ENCODE assay signal across 14 cellular contexts in the genomic region with DNA sequence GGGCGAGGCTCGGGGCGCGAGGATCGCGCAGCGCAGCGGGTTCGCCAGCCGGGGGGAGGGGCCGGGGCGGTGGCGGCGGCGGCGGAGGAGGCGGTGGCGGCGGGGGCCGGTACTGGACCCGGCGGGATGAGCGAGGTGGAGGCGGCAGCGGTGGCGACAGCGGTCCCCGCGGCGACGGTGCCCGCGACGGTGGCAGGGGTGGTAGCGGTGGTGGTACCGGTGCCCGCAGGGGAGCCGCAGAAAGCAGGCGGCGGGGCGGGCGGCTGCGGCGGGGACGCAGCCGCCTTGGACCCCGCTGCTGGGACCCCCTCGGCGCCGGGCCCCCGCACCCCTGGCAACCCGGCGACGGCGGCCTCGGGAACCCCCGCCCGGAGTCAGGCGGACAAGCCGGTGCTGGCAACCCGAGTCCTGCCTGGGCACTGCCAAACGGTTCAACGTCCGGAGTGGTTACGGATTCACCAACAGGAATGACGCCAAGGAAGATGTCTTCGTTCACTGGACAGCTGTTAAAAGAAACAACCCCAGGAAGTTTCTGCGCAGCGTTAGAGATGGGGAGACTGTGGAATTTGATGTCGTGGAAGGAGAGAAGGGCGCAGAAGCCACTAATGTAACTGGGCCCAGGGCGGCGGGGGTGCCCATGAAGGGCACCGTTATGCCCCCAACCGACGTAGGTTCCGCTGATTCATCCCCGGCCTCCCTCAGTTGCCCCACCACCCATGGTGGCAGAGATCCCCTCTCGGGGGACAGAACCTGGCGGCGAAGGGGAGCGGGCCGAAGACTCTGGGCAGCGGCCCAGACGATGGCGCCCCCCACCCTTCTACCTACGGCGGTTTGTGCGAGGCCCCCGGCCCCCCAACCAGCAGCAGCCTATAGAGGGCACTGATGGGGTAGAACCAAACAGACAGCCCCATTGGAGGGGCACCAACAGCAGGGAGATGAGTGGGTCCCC.
DNase-seq lines count a peak whose midpoint lies in the region; ATAC-seq and TF ChIP-seq lines count a peak whose summit lies in the region.
"Had no signal": no experiment of that assay in that cellular context is flagged by ENCODE, and none has a peak within 500 bp of the region (broad histone marks: within the 10 kb centered on the region; RNA-seq: fewer than 3 reads in every experiment).

No MANE protein-coding gene starts in this region.

- H3K4me1 ChIP-seq in GM23338 (ENCODE audit: insufficient read depth): peaks cover 8% of the 10 kb centered on the region

- H3K36me3 ChIP-seq in GM23338 (ENCODE audit: insufficient read depth): no peaks in the 10 kb centered on the region
- H3K36me3 ChIP-seq: ovary had no signal

- H3K27ac ChIP-seq in GM23338 (ENCODE audit: low read depth): no peak overlapping the region
- H3K27ac ChIP-seq: ovary, SK-N-MC, VCaP had no signal

- H2AFZ ChIP-seq in GM23338: no peak overlapping the region; the same call in 1 of the 2 replicates

- peaks cover 43% of the 10 kb centered on the region for H3K27me3 Mint-ChIP-seq in GM23338 (ENCODE audit: insufficient read depth, low read depth, poor library complexity)

- H3K27ac Mint-ChIP-seq in GM23338: no peak overlapping the region
- H3K27ac Mint-ChIP-seq: stimulated activated naive CD8-positive, alpha-beta T cell treated with anti-CD3 and anti-CD28 coated beads, Interleukin-15, Interleukin-2, amounts not matched to agents 100 ng/mL and 50 ng/mL, for 24 hours had no signal

- no peaks in the 10 kb centered on the region for H3K79me2 ChIP-seq in GM23338 (replicated peaks; ENCODE audit: insufficient read depth)

- H3F3A ChIP-seq in GM23338 (replicated peaks; ENCODE audit: low read depth): no peaks in the 10 kb centered on the region

- no peaks in the 10 kb centered on the region; the same call in 2 of the 3 replicates for H3K36me3 Mint-ChIP-seq in GM23338 (ENCODE audit: low read depth)

- DNase-seq in GM23338 (ENCODE audit: low spot score) (no peak), iPS-NIHi7 (ENCODE audit: extremely low spot score) (peak; percentile 10)
- DNase-seq in activated CD8-positive, alpha-beta memory T cell treated with anti-CD3 and anti-CD28 coated beads, Interleukin-2, amount 50 U/mL, for 48 hours: peak; percentile 36
- DNase-seq in stimulated activated CD8-positive, alpha-beta memory T cell treated with anti-CD3 and anti-CD28 coated beads, Interleukin-4, amount 100 ng/mL, for 48 hours: peak; percentile 4
- DNase-seq: Kasumi-1; NCI-H2029; stimulated activated CD4-positive, alpha-beta T cell treated with anti-CD3 and anti-CD28 coated beads, Interleukin-2, amount 100 ng/mL, for 48 hours had no signal

- H4K20me1 ChIP-seq in GM23338 (replicated peaks; ENCODE audit: insufficient read depth): no peaks in the 10 kb centered on the region

- H3K9me3 Mint-ChIP-seq in GM23338: no peaks in the 10 kb centered on the region
- H3K9me3 Mint-ChIP-seq: stimulated activated naive CD8-positive, alpha-beta T cell treated with anti-CD3 and anti-CD28 coated beads, Interleukin-15, Interleukin-2, amounts not matched to agents 100 ng/mL and 50 ng/mL, for 24 hours had no signal

- H3K4me1 Mint-ChIP-seq in GM23338: peaks cover 22% of the 10 kb centered on the region

- peak overlapping the region; percentile 50 for H3K4me3 ChIP-seq in GM23338
- H3K4me3 ChIP-seq: ovary, SK-N-MC had no signal

- H3K27me3 ChIP-seq in GM23338 (ENCODE audit: insufficient read depth): peaks cover 49% of the 10 kb centered on the region
- H3K27me3 ChIP-seq: ovary had no signal

- TF ChIP-seq CTCF in GM23338 (conservative IDR thresholded peaks at IDR 0.05; ENCODE audit: low read depth in 2 of 2): peak in 1 of 2 experiments; percentile 39; a peak in 1 of 4 replicates

- no peaks in the 10 kb centered on the region for H3K9me2 ChIP-seq in GM23338 (ENCODE audit: insufficient read depth)

- H3K4me3 Mint-ChIP-seq in GM23338: peak overlapping the region; percentile 69

- peak overlapping the region; percentile 73; the same call in 1 of the 2 replicates for H3K4me2 ChIP-seq in GM23338

- ATAC-seq in GM23338 (no peak), GM21515 (IDR thresholded peaks at IDR 0.05; ENCODE audit: unreplicated experiment) (no peak), HG03342 (IDR thresholded peaks at IDR 0.05; ENCODE audit: unreplicated experiment) (no peak), GM21619 (IDR thresholded peaks at IDR 0.05; ENCODE audit: unreplicated experiment) (no peak)

TF ChIP-seq in GM23338, 12 proteins besides CTCF, POLR2A, EP300 and RAD21:
- no peak for TF ChIP-seq ZNF331 (CRISPR knock-in tag; IDR thresholded peaks at IDR 0.05; ENCODE audit: low read depth)
- peak; percentile 20 for TF ChIP-seq EZH2 (IDR thresholded peaks at IDR 0.05; ENCODE audit: low read depth, unreplicated experiment)
